ENCODE assay signal across 1 cellular context in genomic region chr19:35845215-35846037, GRCh38.
TF ChIP-seq lines count a peak whose summit lies in the region.

No MANE protein-coding gene starts in this region.

TF ChIP-seq in K562, 482 proteins besides CTCF, POLR2A, EP300 and RAD21 (continued from another document):
- TF ChIP-seq THRB (CRISPR knock-in tag; conservative IDR thresholded peaks at IDR 0.05), result no peak
